8 cellular contexts compared by ENCODE assay signal in genomic region chr16:74666010-74666421, GRCh38. TPM values are rescaled to one million over a fixed set of nuclear protein-coding genes. Genes with fewer than 3 reads are reported as not detected.
DNase-seq lines count a peak whose midpoint lies in the region; ATAC-seq and TF ChIP-seq lines count a peak whose summit lies in the region.

No MANE protein-coding gene starts in this region.

- H3K4me3 ChIP-seq in GM12864 (ENCODE audit: low read depth, low read length) (peak overlapping the region; percentile 89), SU-DHL-6 (ENCODE audit: insufficient read depth, low read length, poor library complexity, severe bottlenecking) (peak overlapping the region; percentile 90), fibroblast of villous mesenchyme (ENCODE audit: low read depth, low read length) (peak overlapping the region; percentile 94), rectal smooth muscle tissue (ENCODE audit: low read length) (peak overlapping the region; percentile 75)

- no peaks in the 10 kb centered on the region for H3F3A ChIP-seq in SU-DHL-6 (ENCODE audit: insufficient read depth)

- H3K79me2 ChIP-seq in SU-DHL-6 (ENCODE audit: insufficient read depth, low read length) = peaks cover 57% of the 10 kb centered on the region

- H3K9ac ChIP-seq in SU-DHL-6 (ENCODE audit: low read length) = peak overlapping the region; percentile 98
- no peak overlapping the region for H3K9ac ChIP-seq in rectal smooth muscle tissue (ENCODE audit: low read length)

- H3K27me3 ChIP-seq in SU-DHL-6 (ENCODE audit: low read length) (no peaks in the 10 kb centered on the region), rectal smooth muscle tissue (ENCODE audit: control insufficient read depth, insufficient read depth, low read length) (no peaks in the 10 kb centered on the region)

- DNase-seq in GM12864 (ENCODE audit: low read depth) (no peak), fibroblast of villous mesenchyme (ENCODE audit: low read depth) (no peak)

- no peak for TF ChIP-seq CTCF in GM12864 (IDR thresholded peaks at IDR 0.05; ENCODE audit: low read depth, low read length, missing control alignments)
- no peak for TF ChIP-seq CTCF in SU-DHL-6 (IDR thresholded peaks at IDR 0.05; ENCODE audit: insufficient read depth, low read length, poor library complexity, severe bottlenecking)
- TF ChIP-seq CTCF in fibroblast of villous mesenchyme (IDR thresholded peaks at IDR 0.05; ENCODE audit: insufficient read depth, low read depth, low read length) = no peak

- ATAC-seq in HG02623 (IDR thresholded peaks at IDR 0.05; ENCODE audit: unreplicated experiment) (no peak), HG02973 (IDR thresholded peaks at IDR 0.05; ENCODE audit: unreplicated experiment) (no peak), HG03196 (IDR thresholded peaks at IDR 0.05; ENCODE audit: unreplicated experiment) (no peak), GM18502 (IDR thresholded peaks at IDR 0.05; ENCODE audit: poor library complexity, unreplicated experiment) (no peak)

- H4K20me1 ChIP-seq in SU-DHL-6 (ENCODE audit: low read depth, low read length) = peaks cover 25% of the 10 kb centered on the region

- H3K9me2 ChIP-seq in SU-DHL-6 (replicated peaks; ENCODE audit: insufficient read depth, low read length) = no peaks in the 10 kb centered on the region

- H3K36me3 ChIP-seq in SU-DHL-6 (ENCODE audit: low read length) (peaks cover 27% of the 10 kb centered on the region), rectal smooth muscle tissue (ENCODE audit: control insufficient read depth, insufficient read depth, low read length) (peaks cover 13% of the 10 kb centered on the region)

- peak overlapping the region; percentile 76 for H3K4me2 ChIP-seq in SU-DHL-6 (ENCODE audit: low read depth, low read length, poor library complexity, severe bottlenecking)

- H3K27ac ChIP-seq in SU-DHL-6 (ENCODE audit: low read depth, low read length) (peak overlapping the region; percentile 74), rectal smooth muscle tissue (ENCODE audit: low read depth, low read length) (no peak overlapping the region)

- H3K9me3 ChIP-seq in SU-DHL-6 (ENCODE audit: insufficient read depth, low read length) = 0 out of 2 replicates have a peak, but pooled peaks cover 5% of the 10 kb centered on the region

- no peaks in the 10 kb centered on the region for H3K4me1 ChIP-seq in rectal smooth muscle tissue (ENCODE audit: control insufficient read depth, insufficient read depth, low read length)

- no peak overlapping the region for H2AFZ ChIP-seq in SU-DHL-6 (ENCODE audit: low read depth, low read length, severe bottlenecking)

RNA-seq across cellular contexts. Expression of gene RFWD3, which starts 0.7 kb away (rescaled TPM):
- 20.3 and 30.7 TPM in 2 replicates for total RNA-seq in fibroblast of villous mesenchyme

RNA-seq across cellular contexts. Expression of gene MLKL, which starts 34.6 kb away (rescaled TPM):
- 8.7 and 14.2 TPM in 2 replicates for total RNA-seq in fibroblast of villous mesenchyme

RNA-seq across cellular contexts. Expression of gene GLG1, which starts 59.1 kb away (rescaled TPM):
- 128 and 158 TPM in 2 replicates for total RNA-seq in fibroblast of villous mesenchyme
